23 cellular contexts compared by ENCODE assay signal in the genomic region with DNA sequence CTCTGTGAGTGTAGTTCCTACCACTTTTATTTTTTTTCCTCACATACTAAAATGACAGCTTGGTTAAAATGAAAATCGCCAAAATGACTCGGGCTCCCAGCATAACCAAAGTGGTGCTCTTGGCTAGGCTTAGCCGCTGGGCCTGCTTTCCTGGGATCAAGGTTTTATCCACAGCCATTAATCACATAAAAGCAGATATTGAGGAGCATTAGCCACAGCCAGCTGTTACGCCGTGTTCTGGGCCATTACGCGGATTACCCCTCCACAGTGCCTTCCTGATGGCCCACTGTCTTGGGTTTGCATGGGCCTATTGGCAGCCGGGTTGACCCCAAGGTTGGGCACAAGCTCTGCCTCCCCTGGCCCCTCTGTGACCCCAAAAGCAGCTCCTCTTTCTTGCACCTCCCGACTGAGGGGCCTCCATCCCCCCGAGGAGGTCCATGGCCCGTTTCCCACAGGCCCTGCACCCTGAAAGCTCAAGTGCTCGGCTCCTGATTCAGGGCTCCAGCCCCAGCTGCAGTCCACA. TPM values are rescaled to one million over a fixed set of nuclear protein-coding genes. Genes with fewer than 3 reads are reported as not detected.
"Had no signal": no experiment of that assay in that cellular context is flagged by ENCODE, and none has a peak within 500 bp of the region (broad histone marks: within the 10 kb centered on the region; RNA-seq: fewer than 3 reads in every experiment).

No MANE protein-coding gene starts in this region.

- ATAC-seq: Panc1, PC-3, SK-N-SH treated with all-trans-retinoic acid at 6 μM for 48 hours had no signal

- H3K27ac ChIP-seq: HL-60, RWPE1 had no signal

- DNase-seq: KBM-7; MV-4-11; NCI-H1092; NCI-H1105 treated with DMSO at 0.1 percent for 48 hours; NCI-H1417 treated with DMSO at 0.1 percent for 48 hours; NCI-H146; NCI-H1694 treated with DMSO at 0.1 percent for 48 hours; NCI-H1930; NCI-H2081; NCI-H2107; NCI-H2227 treated with DMSO at 0.1 percent for 48 hours; NCI-H526; NK-92 treated with Interleukin-12 subunit alpha and Interleukin-12 subunit beta, amount 100 ng/mL, for 24 hours; PC-3; SHP77 had no signal

RNA-seq across cellular contexts. Expression of gene TRPM1, which starts 30.4 kb away (rescaled TPM):
- total RNA-seq: LHCN-M2, MCF 10A, NCI-H460, OCI-LY7, PC-3 had no signal
